In the genomic region with DNA sequence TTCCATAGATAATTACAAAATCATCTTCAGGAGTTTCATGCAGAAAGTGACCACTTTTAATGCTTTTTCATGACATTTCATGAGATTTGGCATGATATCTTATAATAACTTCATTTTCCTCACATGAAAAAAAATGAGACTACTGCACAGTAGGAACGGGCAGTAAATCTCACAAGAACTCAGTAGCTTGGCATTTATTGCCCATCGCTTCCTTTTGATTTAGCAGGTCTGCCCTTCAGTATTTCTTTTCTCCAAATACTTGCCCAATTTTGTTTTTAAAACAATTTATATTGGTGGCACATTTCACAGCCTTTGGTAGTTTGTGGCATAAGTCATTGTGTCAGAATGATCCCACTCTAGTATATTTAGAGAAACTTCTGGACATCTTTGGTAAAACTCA, we compare ENCODE assay signal across 40 cellular contexts.
"Had no signal": no experiment of that assay in that cellular context is flagged by ENCODE, and none has a peak within 500 bp of the region (broad histone marks: within the 10 kb centered on the region; RNA-seq: fewer than 3 reads in every experiment).

No MANE protein-coding gene starts in this region.

- H3K4me1 Mint-ChIP-seq: activated naive CD4-positive, alpha-beta T cell treated with anti-CD3 and anti-CD28 coated beads, Interleukin-2, amount 10 ng/mL, durations not matched to agents 7 days and 5 days; activated naive CD4-positive, alpha-beta T cell treated with anti-CD3 and anti-CD28 coated beads, Interleukin-2, amount 50 U/mL, for 24 hours; activated naive CD8-positive, alpha-beta T cell treated with anti-CD3 and anti-CD28 coated beads for 36 hours; activated naive CD8-positive, alpha-beta T cell treated with anti-CD3 and anti-CD28 coated beads, Interleukin-2, amount 10 ng/mL, durations not matched to agents 7 days and 5 days; activated naive CD8-positive, alpha-beta T cell treated with anti-CD3 and anti-CD28 coated beads, Interleukin-2, amount 50 U/mL, for 24 hours; activated T-helper 17 cell treated with anti-CD3 and anti-CD28 coated beads, Interleukin-2, amount 50 U/mL, for 72 hours; brain; central memory CD8-positive, alpha-beta T cell had no signal

- H3K27me3 ChIP-seq: adrenal gland, ascending aorta, body of pancreas, brain microvascular endothelial cell, breast epithelium, cardiac muscle cell had no signal

- H3K27ac ChIP-seq: adrenal gland, ascending aorta, body of pancreas, brain microvascular endothelial cell, breast epithelium, cardiac muscle cell had no signal

- H3K4me3 Mint-ChIP-seq: activated naive CD4-positive, alpha-beta T cell treated with anti-CD3 and anti-CD28 coated beads for 36 hours; activated naive CD4-positive, alpha-beta T cell treated with anti-CD3 and anti-CD28 coated beads, Interleukin-2, amount 10 ng/mL, durations not matched to agents 7 days and 5 days; activated naive CD4-positive, alpha-beta T cell treated with anti-CD3 and anti-CD28 coated beads, Interleukin-2, amount 50 U/mL, for 24 hours; activated naive CD8-positive, alpha-beta T cell; activated naive CD8-positive, alpha-beta T cell treated with anti-CD3 and anti-CD28 coated beads for 36 hours; activated naive CD8-positive, alpha-beta T cell treated with anti-CD3 and anti-CD28 coated beads, Interleukin-2, amount 10 ng/mL, durations not matched to agents 7 days and 5 days; activated naive CD8-positive, alpha-beta T cell treated with anti-CD3 and anti-CD28 coated beads, Interleukin-2, amount 50 U/mL, for 24 hours; activated T-cell treated with anti-CD3 and anti-CD28 coated beads, Interleukin-2, amount 50 U/mL, for 24 hours; activated T-cell treated with anti-CD3 and anti-CD28 coated beads, Interleukin-2, amount 50 U/mL, for 4 hours; activated T-cell treated with anti-CD3 and anti-CD28 coated beads, Interleukin-2, amount 50 U/mL, for 72 hours; activated T-helper 1 cell treated with anti-CD3 and anti-CD28 coated beads, Interleukin-12 subunit alpha, Interleukin-12 subunit beta, Interleukin-2, Interleukin-4 antibody, amounts not matched to agents 30 ng/mL and 10 ng/mL and 1 ng/mL, durations not matched to agents 14 hours and 24 hours and 36 hours; activated T-helper 17 cell treated with anti-CD3 and anti-CD28 coated beads, Interleukin-2, amount 50 U/mL, for 72 hours; brain; central memory CD8-positive, alpha-beta T cell had no signal

- H3K36me3 ChIP-seq: adrenal gland, ascending aorta, brain microvascular endothelial cell, breast epithelium, cardiac muscle cell had no signal

- H3K4me1 ChIP-seq: adrenal gland, ascending aorta, body of pancreas, breast epithelium had no signal

- H3K9me3 ChIP-seq: adrenal gland, ascending aorta, body of pancreas, breast epithelium had no signal

- ATAC-seq: activated naive CD4-positive, alpha-beta T cell treated with anti-CD3 and anti-CD28 coated beads, Interleukin-2, amount 50 U/mL, for 72 hours; activated naive CD8-positive, alpha-beta T cell treated with anti-CD3 and anti-CD28 coated beads, Interleukin-2, amount 50 U/mL, for 24 hours; activated T-cell treated with anti-CD3 and anti-CD28 coated beads, Interleukin-2, amount 50 U/mL, for 4 hours; activated T-cell treated with anti-CD3 and anti-CD28 coated beads, Interleukin-2, amount 50 U/mL, for 72 hours; activated T-helper 17 cell treated with anti-CD3 and anti-CD28 coated beads, Interleukin-2, amount 50 U/mL, for 72 hours; body of pancreas had no signal

- H3K27me3 Mint-ChIP-seq: activated naive CD4-positive, alpha-beta T cell treated with anti-CD3 and anti-CD28 coated beads, Interleukin-2, amount 10 ng/mL, durations not matched to agents 7 days and 5 days; activated naive CD4-positive, alpha-beta T cell treated with anti-CD3 and anti-CD28 coated beads, Interleukin-2, amount 50 U/mL, for 24 hours; activated naive CD8-positive, alpha-beta T cell; activated naive CD8-positive, alpha-beta T cell treated with anti-CD3 and anti-CD28 coated beads for 36 hours; activated naive CD8-positive, alpha-beta T cell treated with anti-CD3 and anti-CD28 coated beads, Interleukin-2, amount 10 ng/mL, durations not matched to agents 7 days and 5 days; activated naive CD8-positive, alpha-beta T cell treated with anti-CD3 and anti-CD28 coated beads, Interleukin-2, amount 50 U/mL, for 24 hours; activated T-cell treated with anti-CD3 and anti-CD28 coated beads, Interleukin-2, amount 50 U/mL, for 24 hours; activated T-helper 17 cell treated with anti-CD3 and anti-CD28 coated beads, Interleukin-2, amount 50 U/mL, for 72 hours; brain; central memory CD8-positive, alpha-beta T cell had no signal

- H3K27ac Mint-ChIP-seq: activated naive CD4-positive, alpha-beta T cell treated with anti-CD3 and anti-CD28 coated beads for 36 hours; activated naive CD4-positive, alpha-beta T cell treated with anti-CD3 and anti-CD28 coated beads, Interleukin-2, amount 10 ng/mL, durations not matched to agents 7 days and 5 days; activated naive CD4-positive, alpha-beta T cell treated with anti-CD3 and anti-CD28 coated beads, Interleukin-2, amount 50 U/mL, for 24 hours; activated naive CD4-positive, alpha-beta T cell treated with anti-CD3 and anti-CD28 coated beads, Interleukin-2, amount 50 U/mL, for 72 hours; activated naive CD8-positive, alpha-beta T cell; activated naive CD8-positive, alpha-beta T cell treated with anti-CD3 and anti-CD28 coated beads for 36 hours; activated naive CD8-positive, alpha-beta T cell treated with anti-CD3 and anti-CD28 coated beads, Interleukin-2, amount 10 ng/mL, durations not matched to agents 7 days and 5 days; activated naive CD8-positive, alpha-beta T cell treated with anti-CD3 and anti-CD28 coated beads, Interleukin-2, amount 50 U/mL, for 24 hours; activated T-cell treated with anti-CD3 and anti-CD28 coated beads, Interleukin-2, amount 50 U/mL, for 24 hours; activated T-cell treated with anti-CD3 and anti-CD28 coated beads, Interleukin-2, amount 50 U/mL, for 72 hours; activated T-helper 1 cell treated with anti-CD3 and anti-CD28 coated beads, Interleukin-12 subunit alpha, Interleukin-12 subunit beta, Interleukin-2, Interleukin-4 antibody, amounts not matched to agents 30 ng/mL and 10 ng/mL and 1 ng/mL, durations not matched to agents 14 hours and 24 hours and 36 hours; activated T-helper 17 cell treated with anti-CD3 and anti-CD28 coated beads, Interleukin-2, amount 50 U/mL, for 72 hours; activated T-helper 2 cell treated with anti-CD3 and anti-CD28 coated beads, Interferon-gamma antibody, Interleukin-2, Interleukin-4, amounts not matched to agents 10 μg/mL and 5 μg/mL and 100 μg/mL, durations not matched to agents 14 hours and 24 hours and 36 hours; brain had no signal

- H3K36me3 Mint-ChIP-seq: activated naive CD4-positive, alpha-beta T cell treated with anti-CD3 and anti-CD28 coated beads, Interleukin-2, amount 10 ng/mL, durations not matched to agents 7 days and 5 days; activated naive CD4-positive, alpha-beta T cell treated with anti-CD3 and anti-CD28 coated beads, Interleukin-2, amount 50 U/mL, for 24 hours; activated naive CD4-positive, alpha-beta T cell treated with anti-CD3 and anti-CD28 coated beads, Interleukin-2, amount 50 U/mL, for 72 hours; activated naive CD8-positive, alpha-beta T cell; activated naive CD8-positive, alpha-beta T cell treated with anti-CD3 and anti-CD28 coated beads for 36 hours; activated naive CD8-positive, alpha-beta T cell treated with anti-CD3 and anti-CD28 coated beads, Interleukin-2, amount 10 ng/mL, durations not matched to agents 7 days and 5 days; brain had no signal

- DNase-seq: activated effector memory CD4-positive, alpha-beta T cell treated with anti-CD3 and anti-CD28 coated beads, Interleukin-2, amount 50 U/mL, for 16 hours; activated effector memory CD4-positive, alpha-beta T cell treated with Interleukin-2 at 50 U/mL for 16 hours; activated gamma-delta T cell; activated gamma-delta T cell treated with Interleukin-2 at 50 U/mL for 16 hours; activated naive CD4-positive, alpha-beta T cell; activated naive CD4-positive, alpha-beta T cell treated with anti-CD3 and anti-CD28 coated beads for 36 hours; activated naive CD4-positive, alpha-beta T cell treated with anti-CD3 and anti-CD28 coated beads, Interleukin-2, amount 10 ng/mL, durations not matched to agents 7 days and 5 days; activated naive CD4-positive, alpha-beta T cell treated with anti-CD3 and anti-CD28 coated beads, Interleukin-2, amount 50 U/mL, for 16 hours; activated naive CD4-positive, alpha-beta T cell treated with Interleukin-2 at 50 U/mL for 16 hours; activated naive CD8-positive, alpha-beta T cell treated with anti-CD3 and anti-CD28 coated beads for 36 hours; activated naive CD8-positive, alpha-beta T cell treated with anti-CD3 and anti-CD28 coated beads, Interleukin-2, amount 10 ng/mL, durations not matched to agents 7 days and 5 days; activated naive CD8-positive, alpha-beta T cell treated with anti-CD3 and anti-CD28 coated beads, Interleukin-2, amount 50 U/mL, for 24 hours; activated T-cell treated with anti-CD3 and anti-CD28 coated beads, Interleukin-2, amount 50 U/mL, for 1 hour; activated T-cell treated with anti-CD3 and anti-CD28 coated beads, Interleukin-2, amount 50 U/mL, for 24 hours; activated T-cell treated with anti-CD3 and anti-CD28 coated beads, Interleukin-2, amount 50 U/mL, for 4 hours; activated T-cell treated with anti-CD3 and anti-CD28 coated beads, Interleukin-2, amount 50 U/mL, for 48 hours; activated T-cell treated with anti-CD3 and anti-CD28 coated beads, Interleukin-2, amount 50 U/mL, for 72 hours; adrenal gland; amniotic stem cell; amygdala; anterior cingulate cortex; aorta; body of pancreas; brain microvascular endothelial cell; caudate nucleus; central memory CD4-positive, alpha-beta T cell; cerebellar nuclear complex had no signal

- H3K9me3 Mint-ChIP-seq: activated naive CD4-positive, alpha-beta T cell treated with anti-CD3 and anti-CD28 coated beads for 36 hours; activated naive CD4-positive, alpha-beta T cell treated with anti-CD3 and anti-CD28 coated beads, Interleukin-2, amount 50 U/mL, for 24 hours; activated naive CD8-positive, alpha-beta T cell treated with anti-CD3 and anti-CD28 coated beads, Interleukin-2, amount 10 ng/mL, durations not matched to agents 7 days and 5 days; activated T-cell treated with anti-CD3 and anti-CD28 coated beads, Interleukin-2, amount 50 U/mL, for 4 hours; activated T-helper 1 cell treated with anti-CD3 and anti-CD28 coated beads, Interleukin-12 subunit alpha, Interleukin-12 subunit beta, Interleukin-2, Interleukin-4 antibody, amounts not matched to agents 30 ng/mL and 10 ng/mL and 1 ng/mL, durations not matched to agents 14 hours and 24 hours and 36 hours; activated T-helper 2 cell treated with anti-CD3 and anti-CD28 coated beads, Interferon-gamma antibody, Interleukin-2, Interleukin-4, amounts not matched to agents 10 μg/mL and 5 μg/mL and 100 μg/mL, durations not matched to agents 14 hours and 24 hours and 36 hours; brain had no signal

- H3K4me3 ChIP-seq: adrenal gland, ascending aorta, body of pancreas, breast epithelium, cardiac muscle cell had no signal

- FAIRE-seq: astrocyte, bronchial epithelial cell had no signal
